ENCODE assay signal across 1 cellular context in the genomic region with DNA sequence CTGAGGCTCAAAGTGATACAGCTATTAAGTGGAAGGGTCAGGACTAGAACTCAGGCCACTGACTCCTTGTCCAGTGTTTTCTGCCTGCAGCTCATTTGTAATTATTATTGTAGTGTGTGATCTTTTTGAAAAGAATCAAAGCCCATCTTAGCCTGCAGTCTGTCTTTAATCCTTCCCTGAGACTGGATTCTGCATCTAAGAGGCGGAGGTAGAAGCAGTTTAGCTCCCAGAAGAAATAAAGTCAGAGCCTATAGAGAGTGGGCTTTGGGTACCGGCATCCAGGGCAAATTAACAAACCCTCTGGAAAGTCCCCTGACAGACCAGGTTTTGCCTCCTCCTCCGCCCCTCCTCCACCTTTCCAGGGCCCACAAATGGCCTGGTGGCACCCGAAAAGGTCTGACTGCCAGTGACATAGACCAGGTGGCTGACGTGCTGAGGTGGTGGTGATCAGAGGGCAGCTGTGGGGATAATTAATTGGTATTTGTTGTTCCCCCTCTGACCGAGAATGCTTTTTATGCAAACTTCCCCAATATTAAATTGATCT.
TF ChIP-seq lines count a peak whose summit lies in the region.

No MANE protein-coding gene starts in this region.

TF ChIP-seq in H1, 55 proteins besides CTCF, POLR2A, EP300 and RAD21:
- TF ChIP-seq CREB1 (IDR thresholded peaks at IDR 0.05) (no peak), HDAC2 (IDR thresholded peaks at IDR 0.05; ENCODE audit: borderline replicate concordance in 1 of 2, low read depth in 2 of 2, low read length in 2 of 2) (0 out of 4 replicates have a peak, but pooled peaks of 1 of the 2 experiments have one; percentile 27)
